In genomic region chr1:230426246-230427101, GRCh38 we compare ENCODE assay signal across 1 cellular context.
TF ChIP-seq lines count a peak whose summit lies in the region.

Gene PGBD5, minus strand, starts transcription at chr1:230426332. Its CDS starts 404 bp downstream, at chr1:230425928.

TF ChIP-seq in HepG2, 621 proteins besides CTCF, POLR2A, EP300 and RAD21 (continued from another document and continues in another):
- TF ChIP-seq HOMEZ (CRISPR knock-in tag; IDR thresholded peaks at IDR 0.05; ENCODE audit: low read depth) (no peak), ISL2 (CRISPR knock-in tag; IDR thresholded peaks at IDR 0.05) (peak; percentile 84), MAFF (IDR thresholded peaks at IDR 0.05; ENCODE audit: low read depth, low read length) (no peak), TSC22D2 (CRISPR knock-in tag; IDR thresholded peaks at IDR 0.05; ENCODE audit: borderline replicate concordance) (peak; percentile 99), ZNF253 (CRISPR knock-in tag; IDR thresholded peaks at IDR 0.05; ENCODE audit: borderline replicate concordance) (no peak), TMF1 (CRISPR knock-in tag; IDR thresholded peaks at IDR 0.05; ENCODE audit: low read depth) (peak; percentile 91; the same call in 1 of the 2 replicates), NR2C2 (CRISPR knock-in tag; IDR thresholded peaks at IDR 0.05; ENCODE audit: borderline replicate concordance) (no peak), ZNF597 (CRISPR knock-in tag; IDR thresholded peaks at IDR 0.05) (no peak), NFIB (CRISPR knock-in tag; IDR thresholded peaks at IDR 0.05; ENCODE audit: borderline replicate concordance) (no peak), E2F2 (CRISPR knock-in tag; IDR thresholded peaks at IDR 0.05; ENCODE audit: borderline replicate concordance) (peak; percentile 90; the same call in 1 of the 2 replicates), FOXJ3 (CRISPR knock-in tag; IDR thresholded peaks at IDR 0.05; ENCODE audit: borderline replicate concordance) (no peak), HNF1B (CRISPR knock-in tag; IDR thresholded peaks at IDR 0.05) (no peak), KLF12 (CRISPR knock-in tag; IDR thresholded peaks at IDR 0.05; ENCODE audit: borderline replicate concordance) (peak; percentile 85; the same call in 1 of the 2 replicates), EZH2 (conservative IDR thresholded peaks at IDR 0.05; ENCODE audit: low read depth, low read length) (no peak), RXRB (CRISPR knock-in tag; IDR thresholded peaks at IDR 0.05; ENCODE audit: borderline replicate concordance) (peak; percentile 63; the same call in 1 of the 2 replicates), ZNF318 (CRISPR knock-in tag; IDR thresholded peaks at IDR 0.05) (no peak), ZNF232 (CRISPR knock-in tag; IDR thresholded peaks at IDR 0.05; ENCODE audit: borderline replicate concordance) (peak; percentile 98), JUND (CRISPR knock-in tag; IDR thresholded peaks at IDR 0.05) (no peak), TAF1 (CRISPR knock-in tag; IDR thresholded peaks at IDR 0.05) (peak; percentile 58), STAG1 (CRISPR knock-in tag; IDR thresholded peaks at IDR 0.05) (0 out of 2 replicates have a peak, but pooled peaks have one; percentile 17), ZNF781 (CRISPR knock-in tag; IDR thresholded peaks at IDR 0.05; ENCODE audit: borderline replicate concordance, not compliant biosample characterization) (peak; percentile 73), GATAD2A (CRISPR knock-in tag; IDR thresholded peaks at IDR 0.05) (peak; percentile 35; the same call in 1 of the 2 replicates), RFX1 (IDR thresholded peaks at IDR 0.05) (no peak), MIXL1 (CRISPR knock-in tag; IDR thresholded peaks at IDR 0.05) (peak; percentile 55; the same call in 1 of the 2 replicates), NONO (IDR thresholded peaks at IDR 0.05) (no peak), NONO (CRISPR knock-in tag; conservative IDR thresholded peaks at IDR 0.05) (no peak), ZNF564 (CRISPR knock-in tag; IDR thresholded peaks at IDR 0.05) (peak; percentile 71; the same call in 1 of the 2 replicates), FOXM1 (CRISPR knock-in tag; IDR thresholded peaks at IDR 0.05) (no peak), ZBTB37 (CRISPR knock-in tag; IDR thresholded peaks at IDR 0.05) (no peak), MXI1 (IDR thresholded peaks at IDR 0.05; ENCODE audit: borderline replicate concordance, low read depth, low read length) (peak; percentile 97), ZNF317 (CRISPR knock-in tag; IDR thresholded peaks at IDR 0.05) (0 out of 2 replicates have a peak, but pooled peaks have one; percentile 30), ZNF3 (CRISPR knock-in tag; IDR thresholded peaks at IDR 0.05) (no peak), CENPT (CRISPR knock-in tag; IDR thresholded peaks at IDR 0.05; ENCODE audit: low read depth) (0 out of 2 replicates have a peak, but pooled peaks have one; percentile 66), HNRNPL (IDR thresholded peaks at IDR 0.05; ENCODE audit: low read depth, low read length) (no peak), HES4 (CRISPR knock-in tag; IDR thresholded peaks at IDR 0.05; ENCODE audit: borderline replicate concordance) (peak; percentile 95), HNRNPH1 (optimal IDR thresholded peaks at IDR 0.05; ENCODE audit: low read depth, low read length) (no peak), ZNF570 (CRISPR knock-in tag; IDR thresholded peaks at IDR 0.05; ENCODE audit: borderline replicate concordance) (no peak), SAP130 (CRISPR knock-in tag; IDR thresholded peaks at IDR 0.05; ENCODE audit: low read depth) (peak; percentile 97), DDIT3 (CRISPR knock-in tag; IDR thresholded peaks at IDR 0.05) (peak; percentile 40; the same call in 1 of the 2 replicates), CHD4 (IDR thresholded peaks at IDR 0.05; ENCODE audit: borderline replicate concordance, low read length) (no peak), ZNF354B (CRISPR knock-in tag; IDR thresholded peaks at IDR 0.05) (no peak), KMT2A (CRISPR knock-in tag; IDR thresholded peaks at IDR 0.05) (peak; percentile 64; the same call in 1 of the 2 replicates), NAIF1 (CRISPR knock-in tag; IDR thresholded peaks at IDR 0.05; ENCODE audit: borderline replicate concordance) (peak; percentile 74; the same call in 1 of the 2 replicates), SNAPC2 (CRISPR knock-in tag; IDR thresholded peaks at IDR 0.05) (0 out of 2 replicates have a peak, but pooled peaks have one; percentile 56), ZFP36 (IDR thresholded peaks at IDR 0.05; ENCODE audit: borderline replicate concordance, low read depth, low read length, partially characterized antibody) (no peak), HOXA3 (CRISPR knock-in tag; IDR thresholded peaks at IDR 0.05) (peak; percentile 81), ZNF567 (CRISPR knock-in tag; IDR thresholded peaks at IDR 0.05; ENCODE audit: borderline replicate concordance) (no peak), BHLHE40 (IDR thresholded peaks at IDR 0.05; ENCODE audit: low read length) (peak; percentile 50), CENPBD1 (CRISPR knock-in tag; IDR thresholded peaks at IDR 0.05; ENCODE audit: borderline replicate concordance, low read depth) (no peak), ZNF589 (CRISPR knock-in tag; conservative IDR thresholded peaks at IDR 0.05) (peak; percentile 85), RFXANK (CRISPR knock-in tag; IDR thresholded peaks at IDR 0.05) (peak; percentile 75; the same call in 1 of the 2 replicates), ZNF562 (CRISPR knock-in tag; IDR thresholded peaks at IDR 0.05; ENCODE audit: borderline replicate concordance) (no peak), SIX4 (CRISPR knock-in tag; IDR thresholded peaks at IDR 0.05) (peak; percentile 80)
